ENCODE assay signal across 16 cellular contexts in genomic region chr7:91314591-91315323, GRCh38. TPM values are rescaled to one million over a fixed set of nuclear protein-coding genes. Genes with fewer than 3 reads are reported as not detected.
A peak's percentile ranks its signal among the peaks of the same experiment; 100 is the strongest.
DNase-seq lines count a peak whose midpoint lies in the region; FAIRE-seq and TF ChIP-seq lines count a peak whose summit lies in the region.
"Had no signal": no experiment of that assay in that cellular context is flagged by ENCODE, and none has a peak within 500 bp of the region (broad histone marks: within the 10 kb centered on the region; RNA-seq: fewer than 3 reads in every experiment).

No MANE protein-coding gene starts in this region.

- TF ChIP-seq CTCF in RWPE1 (conservative IDR thresholded peaks at IDR 0.05; ENCODE audit: low read depth): no peak
- no peak for TF ChIP-seq CTCF in coronary artery (IDR thresholded peaks at IDR 0.05)

- WGBS in small intestine, 3 donors: 86 to 88% (median 87%) methylated on average over 3 of the region's 3 CpGs

- no peaks in the 10 kb centered on the region for H3K4me1 ChIP-seq in small intestine (ENCODE audit: control insufficient read depth in 2 of 2, insufficient read depth in 1 of 2, low read depth in 1 of 2, low read length in 1 of 2)
- H3K4me1 ChIP-seq: BLaER1 had no signal

- peak; percentile 5 for FAIRE-seq in small intestine (lab: Jason Lieb, UNC)
- FAIRE-seq: GM19239 had no signal

- CTCF ChIA-PET in RWPE1 (lab: Yijun Ruan, JAX): no interaction called here

- H3K27me3 ChIP-seq in small intestine (ENCODE audit: control insufficient read depth in 2 of 2, insufficient read depth in 2 of 2, low read length in 2 of 2): no peaks in the 10 kb centered on the region
- H3K27me3 ChIP-seq: BLaER1 had no signal

- H3K4me3 ChIP-seq in small intestine (ENCODE audit: low read depth in 1 of 2, low read length in 2 of 2) (no peak overlapping the region), coronary artery (no peak overlapping the region)
- H3K4me3 ChIP-seq: BLaER1 had no signal

- POLR2A ChIA-PET in RWPE1 (lab: Yijun Ruan, JAX; ENCODE audit: low non-redundant PET): no interaction called here

- H3K27ac ChIP-seq in RWPE1: no peak overlapping the region
- H3K27ac ChIP-seq in epithelial cell of prostate: peak overlapping the region; percentile 34
- no peak overlapping the region for H3K27ac ChIP-seq in small intestine (ENCODE audit: low read depth in 1 of 2, low read length in 1 of 2)
- H3K27ac ChIP-seq in coronary artery: no peak overlapping the region
- H3K27ac ChIP-seq: BLaER1 had no signal

- H3K9me3 ChIP-seq in small intestine (ENCODE audit: control insufficient read depth, low read depth): no peaks in the 10 kb centered on the region
- H3K9me3 ChIP-seq: BLaER1 had no signal

- DNase-seq in HS-5 (ENCODE audit: low read depth): peak; percentile 8
- DNase-seq in RWPE1 (ENCODE audit: low spot score): peak; percentile 36
- DNase-seq in epithelial cell of prostate (ENCODE audit: low read depth, low spot score): no peak
- DNase-seq in small intestine: no peak
- DNase-seq in coronary artery (ENCODE audit: low spot score): no peak
- no peak for DNase-seq in C1 segment of cervical spinal cord (lab: John Stamatoyannopoulos, UW)
- DNase-seq in RPMI8226: no peak
- DNase-seq: 8988T; AML-193; CD4-positive, CD25-positive, alpha-beta regulatory T cell; DMS53; GF-D8; GOT3; H9 had no signal

- H3K36me3 ChIP-seq in small intestine (ENCODE audit: control insufficient read depth in 2 of 2, insufficient read depth in 2 of 2, low read length in 2 of 2): no peaks in the 10 kb centered on the region
- H3K36me3 ChIP-seq: BLaER1 had no signal

RNA-seq across cellular contexts. Expression of gene FZD1, which starts 50.5 kb away (rescaled TPM):
- 1 to 10 TPM; 1.8 to 4.9 (median 1.9) TPM for polyA plus RNA-seq in small intestine

Comparison
In these comparisons a context has a peak if more than half of its experiments do, and no peak if none do; other contexts are left out.
1. DNase-seq: peak in HS-5 (single experiment) and RWPE1 (single experiment); none in epithelial cell of prostate (single experiment), small intestine (single experiment), coronary artery (single experiment), C1 segment of cervical spinal cord (0 of 14) and RPMI8226 (single experiment).